8 cellular contexts compared by ENCODE assay signal in genomic region chr22:50507991-50508884, GRCh38. TPM values are rescaled to one million over a fixed set of nuclear protein-coding genes. Genes with fewer than 3 reads are reported as not detected.
DNase-seq lines count a peak whose midpoint lies in the region; ATAC-seq and TF ChIP-seq lines count a peak whose summit lies in the region.

Gene NCAPH2, plus strand, starts transcription at chr22:50508224. Its CDS starts 114 bp downstream, at chr22:50508338.

- TF ChIP-seq CTCF in AG09309 (IDR thresholded peaks at IDR 0.05; ENCODE audit: control insufficient read depth, insufficient read depth, low read depth, low read length, missing control alignments) (no peak), choroid plexus epithelial cell (conservative IDR thresholded peaks at IDR 0.05; ENCODE audit: low read depth, low read length) (no peak)

- ATAC-seq in GM19025 (IDR thresholded peaks at IDR 0.05; ENCODE audit: low read depth, unreplicated experiment) (peak; percentile 69), HG03280 (IDR thresholded peaks at IDR 0.05; ENCODE audit: unreplicated experiment) (peak; percentile 68)
- peak; percentile 79 for ATAC-seq in activated CD4-positive, alpha-beta T cell treated with anti-CD3 and anti-CD28 coated beads for 36 hours

- H3K4me3 ChIP-seq in AG09309 (ENCODE audit: control insufficient read depth, low read depth, low read length) (peak within 1 kb of the TSS; percentile 100), choroid plexus epithelial cell (ENCODE audit: low read depth, low read length) (peak within 1 kb of the TSS; percentile 95)

- H3K27ac Mint-ChIP-seq in activated CD4-positive, alpha-beta T cell treated with anti-CD3 and anti-CD28 coated beads for 36 hours: peak within 1 kb of the TSS; percentile 95

- no peaks in the 10 kb centered on the region for H3K27me3 Mint-ChIP-seq in activated CD4-positive, alpha-beta T cell treated with anti-CD3 and anti-CD28 coated beads for 36 hours

- CTCF ChIA-PET in activated CD4-positive, alpha-beta T cell treated with anti-CD3 and anti-CD28 coated beads for 36 hours (lab: Charles Lee): interaction anchor here (0.6 to 5.7 kb wide), 17 partner anchors 10 to 262 kb away, joined by 3 to 76 read pairs (median 4); partner anchors contain the start of genes CHKB, KLHDC7B, SCO2 and SYCE3

- POLR2A ChIA-PET in activated CD4-positive, alpha-beta T cell treated with anti-CD3 and anti-CD28 coated beads for 36 hours (lab: Charles Lee): interaction anchor here (0.6 to 3.6 kb wide), 10 partner anchors 10 to 118 kb away, joined by 3 to 65 read pairs (median 8); partner anchors contain the start of genes CHKB and SCO2

- H3K4me1 Mint-ChIP-seq in activated CD4-positive, alpha-beta T cell treated with anti-CD3 and anti-CD28 coated beads for 36 hours: peaks cover 23% of the 10 kb centered on the region

- DNase-seq in AG09309 (ENCODE audit: low read depth) (peak; percentile 76), NCI-H460 (ENCODE audit: extremely low read depth, low read depth) (peak; percentile 91), choroid plexus epithelial cell (ENCODE audit: low read depth) (peak; percentile 98), kidney glomerular epithelial cell (lab: John Stamatoyannopoulos, UW) (peak; percentile 90)
- DNase-seq in activated CD4-positive, alpha-beta T cell treated with anti-CD3 and anti-CD28 coated beads for 36 hours: peak; percentile 99
- DNase-seq in stimulated activated CD4-positive, alpha-beta T cell treated with anti-CD3 and anti-CD28 coated beads, Interleukin-15, amount 100 ng/mL, for 48 hours (ENCODE audit: low read depth in 2 of 2): peak; percentile 95 to 96

- intact Hi-C loops in activated CD4-positive, alpha-beta T cell treated with anti-CD3 and anti-CD28 coated beads for 36 hours (cut with DNase I, micrococcal nuclease): loop anchor here (1.0 to 10.0 kb wide), 19 partner anchors 17 to 655 kb away; partner anchors contain the start of genes CHKB (in 2 of the 2), SCO2 (in 2 of the 2), TUBGCP6 (in 2 of the 2) and ADM2 (in 1 of the 2)

- H3K4me3 Mint-ChIP-seq in activated CD4-positive, alpha-beta T cell treated with anti-CD3 and anti-CD28 coated beads for 36 hours: peak within 1 kb of the TSS; percentile 91

- no peaks in the 10 kb centered on the region for H3K9me3 Mint-ChIP-seq in activated CD4-positive, alpha-beta T cell treated with anti-CD3 and anti-CD28 coated beads for 36 hours (ENCODE audit: low read depth)

- H3K36me3 Mint-ChIP-seq in activated CD4-positive, alpha-beta T cell treated with anti-CD3 and anti-CD28 coated beads for 36 hours (ENCODE audit: low read depth): peaks cover 26% of the 10 kb centered on the region

RNA-seq across cellular contexts. Expression of gene NCAPH2, which starts in this region (rescaled TPM):
- total RNA-seq in NCI-H460 (2014; rRNA removed; shearing (Covaris generic)): 28.6 and 38.0 TPM in 2 replicates
- polyA plus RNA-seq in NCI-H460 (2014; cell fraction: nucleus; rRNA removed): 137 and 157 TPM in 2 replicates
- total RNA-seq in activated CD4-positive, alpha-beta T cell treated with anti-CD3 and anti-CD28 coated beads for 36 hours: 100 to 1,000 TPM; 115 to 123 TPM

Comparison
In these comparisons a context has a peak if more than half of its experiments do, and no peak if none do; other contexts are left out.
1. Peak in every context shown above with its lines: DNase-seq, ATAC-seq and H3K4me3 ChIP-seq.